In genomic region chr6:81751388-81752083, GRCh38 we compare ENCODE assay signal across 8 cellular contexts. TPM values are rescaled to one million over a fixed set of nuclear protein-coding genes. Genes with fewer than 3 reads are reported as not detected.
DNase-seq lines count a peak whose midpoint lies in the region; ATAC-seq, FAIRE-seq and TF ChIP-seq lines count a peak whose summit lies in the region.

No MANE protein-coding gene starts in this region.

- POLR2A ChIA-PET in H1 (lab: Charles Lee; ENCODE audit: partially characterized antibody), result interaction anchor here (0.6 kb wide), 1 partner anchor 155 kb away, joined by 3 read pairs; no protein-coding TSS in a partner anchor

- H3K9me3 ChIP-seq in H1 (ENCODE audit: insufficient read depth in 2 of 2, low read depth in 1 of 2, low read length in 1 of 2), result no peaks in the 10 kb centered on the region
- H3K9me3 ChIP-seq in mesenchymal stem cell (ENCODE audit: control insufficient read depth, low read length), result no peaks in the 10 kb centered on the region

- H3K27ac ChIP-seq in H1 (ENCODE audit: low read depth, low read length) (no peak overlapping the region), mesenchymal stem cell (ENCODE audit: low read length, poor library complexity, severe bottlenecking) (no peak overlapping the region)

- H2BK20ac ChIP-seq in H1 (ENCODE audit: low read length), result peak overlapping the region; percentile 80; the same call in 1 of the 2 replicates

- TF ChIP-seq EP300 in Ishikawa (IDR thresholded peaks at IDR 0.05; ENCODE audit: borderline replicate concordance) (no peak), H1 (IDR thresholded peaks at IDR 0.05; ENCODE audit: borderline replicate concordance in 1 of 2, low read depth in 2 of 2, low read length in 2 of 2) (no peak)

- H3K4me2 ChIP-seq in H1 (ENCODE audit: insufficient read depth in 1 of 2, low read depth in 2 of 2, low read length in 2 of 2) (peak overlapping the region; percentile 93), mesenchymal stem cell (ENCODE audit: low read length, poor library complexity, severe bottlenecking) (peak overlapping the region; percentile 76)

- H3K23me2 ChIP-seq in H1 (ENCODE audit: low read depth, low read length), result peaks cover 12% of the 10 kb centered on the region

- 11% methylated on average over 54 of the region's 65 CpGs; no CpG with 5 or more reads in 1 of the 2 experiments for WGBS in H1 (ENCODE audit: extremely low coverage in 1 of 2, insufficient coverage in 1 of 2, insufficient read length in 1 of 2, insufficient replicate concordance in 2 of 2, low coverage in 1 of 2, low lambda C conversion rate in 2 of 2, missing lambda C conversion rate in 1 of 2), 2 experiments
- 9% methylated on average over 61 of the region's 65 CpGs for WGBS in mesenchymal stem cell

- DNase-seq in DMS153 (lab: John Stamatoyannopoulos, UW) (peak; percentile 45), H1 (ENCODE audit: low read depth in 1 of 2, low spot score in 2 of 2) (peak in 1 of 2 experiments; percentile 65), mesenchymal stem cell (peak; percentile 69), GM19238 (ENCODE audit: insufficient read length, low spot score) (no peak), GM12892 (ENCODE audit: insufficient read length) (no peak)
- DNase-seq in activated CD4-positive, alpha-beta T cell treated with anti-CD3 and anti-CD28 coated beads, Interleukin-2, amount 50 U/mL, for 48 hours, result peak; percentile 23 to 39
- peak; percentile 40 for DNase-seq in stimulated activated naive CD8-positive, alpha-beta T cell treated with anti-CD3 and anti-CD28 coated beads, Interleukin-15, Interleukin-2, amounts not matched to agents 100 U/mL and 50 U/mL, for 24 hours

- H3K36me3 ChIP-seq in H1 (ENCODE audit: control insufficient read depth in 2 of 4, insufficient read depth in 4 of 4, low read length in 3 of 4) (no peaks in the 10 kb centered on the region; a peak in 1 of 8 replicates), mesenchymal stem cell (ENCODE audit: control insufficient read depth in 1 of 2, insufficient read depth in 2 of 2, low read depth in 1 of 2, low read length in 2 of 2) (peaks cover 0 to 37% of the 10 kb centered on the region in 2 experiments)

- H3K14ac ChIP-seq in H1 (ENCODE audit: insufficient read length) (no peak overlapping the region), mesenchymal stem cell (ENCODE audit: low read length in 2 of 2) (peak overlapping the region in 1 of 2 experiments; percentile 31)

- TF ChIP-seq CTCF in H1 (IDR thresholded peaks at IDR 0.05; ENCODE audit: control extremely low read depth in 1 of 3, insufficient read depth in 1 of 3, low read depth in 1 of 3, low read length in 3 of 3), result no peak

- CTCF ChIA-PET in H1 (lab: Charles Lee; ENCODE audit: partially characterized antibody), result interaction anchor here (0.6 to 4.4 kb wide), 6 partner anchors 12 to 1295 kb away, joined by 3 to 24 read pairs (median 3); no protein-coding TSS in a partner anchor

- H4K8ac ChIP-seq in H1 (ENCODE audit: extremely low read depth, insufficient read depth, low read length), result peak overlapping the region; percentile 87; the same call in 1 of the 2 replicates
- peak overlapping the region; percentile 59 for H4K8ac ChIP-seq in mesenchymal stem cell (ENCODE audit: low read length)

- H4K20me1 ChIP-seq in H1 (replicated peaks in 1 of 2; ENCODE audit: control insufficient read depth in 1 of 2, insufficient read depth in 2 of 2, low read length in 2 of 2), result no peaks in the 10 kb centered on the region

- H3K23ac ChIP-seq in H1 (ENCODE audit: insufficient read length) (no peak overlapping the region), mesenchymal stem cell (ENCODE audit: low read length in 2 of 2) (peak overlapping the region; percentile 64 to 99)

- H2AK5ac ChIP-seq in H1 (ENCODE audit: low read depth, low read length) (no peak overlapping the region), mesenchymal stem cell (ENCODE audit: low read length, severe bottlenecking) (no peak overlapping the region)

- peaks cover 0 to 24% (median 10%) of the 10 kb centered on the region in 4 experiments; a peak in 5 of 7 replicates for H3K27me3 ChIP-seq in H1 (replicated peaks in 1 of 4; ENCODE audit: control insufficient read depth in 3 of 4, extremely low read depth in 1 of 4, insufficient read depth in 3 of 4, low read length in 3 of 4)
- no peaks in the 10 kb centered on the region for H3K27me3 ChIP-seq in mesenchymal stem cell (ENCODE audit: control insufficient read depth in 1 of 2, insufficient read depth in 1 of 2, low read length in 2 of 2)

- H3K9ac ChIP-seq in H1 (replicated peaks in 1 of 4; ENCODE audit: extremely low read depth in 1 of 4, low read depth in 3 of 4, low read length in 3 of 4), result peak overlapping the region; percentile 29 to 64 (median 46); a peak in 6 of 7 replicates
- peak overlapping the region; percentile 95 for H3K9ac ChIP-seq in mesenchymal stem cell (ENCODE audit: low read length)

- no peak overlapping the region for H3K56ac ChIP-seq in H1 (replicated peaks; ENCODE audit: insufficient read length, low read depth, low read length)

- TF ChIP-seq RAD21 in Ishikawa (IDR thresholded peaks at IDR 0.05; ENCODE audit: low read depth) (no peak), H1 (IDR thresholded peaks at IDR 0.05 in 1 of 2, conservative IDR thresholded peaks at IDR 0.05 in 1 of 2; ENCODE audit: low read depth in 2 of 2, low read length in 2 of 2) (no peak)

- H2BK120ac ChIP-seq in H1 (replicated peaks; ENCODE audit: low read depth, low read length), result no peak overlapping the region
- no peak overlapping the region for H2BK120ac ChIP-seq in mesenchymal stem cell (ENCODE audit: low read depth, low read length)

- no peak for ATAC-seq in stimulated activated naive CD8-positive, alpha-beta T cell treated with anti-CD3 and anti-CD28 coated beads, Interleukin-15, Interleukin-2, amounts not matched to agents 100 U/mL and 50 U/mL, for 24 hours

- H3K4me3 ChIP-seq in H1 (ENCODE audit: extremely low read depth in 1 of 4, insufficient read depth in 2 of 4, low read depth in 3 of 4, low read length in 4 of 4) (peak overlapping the region; percentile 65 to 84 (median 78)), mesenchymal stem cell (ENCODE audit: insufficient read depth in 1 of 2, low read depth in 1 of 2, low read length in 2 of 2) (peak overlapping the region; percentile 94 to 97)

- H2BK5ac ChIP-seq in H1 (ENCODE audit: low read depth, low read length) (0 out of 2 replicates have a peak overlapping the region, but pooled peaks have one; percentile 38), mesenchymal stem cell (ENCODE audit: low read depth, low read length, poor library complexity, severe bottlenecking) (no peak overlapping the region)

- no peak overlapping the region for H4K5ac ChIP-seq in H1 (ENCODE audit: insufficient read length, low read depth, low read length)

- H3K18ac ChIP-seq in H1 (ENCODE audit: extremely low read depth, low read length) (peak overlapping the region; percentile 85), mesenchymal stem cell (ENCODE audit: low read depth in 1 of 2, low read length in 2 of 2) (peak overlapping the region; percentile 71 to 96)

- H3K79me2 ChIP-seq in H1 (ENCODE audit: control insufficient read depth in 1 of 2, insufficient read depth in 2 of 2, low read length in 2 of 2), result no peaks in the 10 kb centered on the region

- FAIRE-seq in H1 (lab: Jason Lieb, UNC) (no peak), GM12892 (lab: Jason Lieb, UNC) (no peak)

- H2BK15ac ChIP-seq in H1 (ENCODE audit: low read length) (peak overlapping the region; percentile 98; the same call in 1 of the 2 replicates), mesenchymal stem cell (ENCODE audit: low read depth, poor library complexity, severe bottlenecking) (peak overlapping the region; percentile 63)

- peak overlapping the region; percentile 33 for H3K4ac ChIP-seq in H1 (replicated peaks; ENCODE audit: insufficient read length, low read depth, low read length)
- H3K4ac ChIP-seq in mesenchymal stem cell (ENCODE audit: low read depth in 1 of 2, low read length in 2 of 2), result peak overlapping the region; percentile 29 to 94

- H2AFZ ChIP-seq in H1 (ENCODE audit: low read length) (peak overlapping the region; percentile 86; the same call in 1 of the 2 replicates), mesenchymal stem cell (ENCODE audit: low read depth, low read length) (peak overlapping the region; percentile 66)

- peak overlapping the region; percentile 69 for H4K91ac ChIP-seq in H1 (replicated peaks; ENCODE audit: insufficient read length, low read length)
- H4K91ac ChIP-seq in mesenchymal stem cell (ENCODE audit: low read length), result peak overlapping the region; percentile 57

- H3K79me1 ChIP-seq in H1 (ENCODE audit: low read depth, low read length), result no peaks in the 10 kb centered on the region
- H3K79me1 ChIP-seq in mesenchymal stem cell (replicated peaks; ENCODE audit: low read length, poor library complexity, severe bottlenecking), result peaks cover 7% of the 10 kb centered on the region

- H3K4me1 ChIP-seq in H1 (replicated peaks in 1 of 4; ENCODE audit: control insufficient read depth in 3 of 4, insufficient read depth in 4 of 4, low read length in 3 of 4), result peaks cover 0 to 3% (median 0%) of the 10 kb centered on the region in 4 experiments; a peak in 3 of 7 replicates
- H3K4me1 ChIP-seq in mesenchymal stem cell (ENCODE audit: control insufficient read depth, insufficient read depth, low read depth, low read length), result peaks cover 10% of the 10 kb centered on the region

- H2BK12ac ChIP-seq in H1 (ENCODE audit: low read depth, low read length) (peak overlapping the region; percentile 94), mesenchymal stem cell (ENCODE audit: low read length in 2 of 2) (peak overlapping the region; percentile 21 to 82)

- no peak for TF ChIP-seq POLR2A in H1 (IDR thresholded peaks at IDR 0.05; ENCODE audit: control extremely low read depth in 1 of 2, low read depth in 2 of 2, low read length in 2 of 2)
- TF ChIP-seq POLR2A in GM12892 (IDR thresholded peaks at IDR 0.05; ENCODE audit: low read depth, low read length), result no peak

TF ChIP-seq in Ishikawa, 13 proteins besides CTCF, POLR2A, EP300 and RAD21 (continues in another document):
- TF ChIP-seq EGR1 (IDR thresholded peaks at IDR 0.05) (no peak), CEBPB (IDR thresholded peaks at IDR 0.05) (0 out of 2 replicates have a peak, but pooled peaks have one; percentile 18)

TF ChIP-seq in H1, 55 proteins besides CTCF, POLR2A, EP300 and RAD21 (continues in another document):
- TF ChIP-seq POU5F1 (IDR thresholded peaks at IDR 0.05; ENCODE audit: low read depth, low read length) (no peak), KDM1A (IDR thresholded peaks at IDR 0.05; ENCODE audit: borderline replicate concordance, low read length) (no peak)

RNA-seq across cellular contexts. Expression of gene TENT5A, which starts 0.9 kb away (rescaled TPM):
- total RNA-seq in H1 (2021; fragmentation: NEBNext Ultra II Directional; extraction: Animal tissue kit (Norgen Biotek cat#: 25700)), result 2.9 and 3.1 TPM in 2 replicates
- polyA plus RNA-seq in H1 (2011; rRNA removed), result 0.61 and 0.91 TPM in 2 replicates
- polyA plus RNA-seq in H1 (2011; cell fraction: cytosol; rRNA removed), result 0.79 TPM
- polyA plus RNA-seq in H1 (2011; cell fraction: nucleus; rRNA removed), result 1.1 TPM
- 1.3 to 2.1 TPM (median 1.6 TPM) in 4 replicates for polyA plus RNA-seq in H1 (2012, experiment 1 of 2)
- 0.22 TPM for polyA plus RNA-seq in H1 (2012, experiment 2 of 2)
- 2.7 TPM for polyA plus RNA-seq in H1 (2013, experiment 1 of 2)
- polyA plus RNA-seq in H1 (2013, experiment 2 of 2), result 2.4 TPM
- polyA minus RNA-seq in H1 (2011; rRNA and poly(A)+ RNA removed), result 1.1 and 1.7 TPM in 2 replicates
- polyA minus RNA-seq in H1 (2011; cell fraction: cytosol; rRNA and poly(A)+ RNA removed), result 1.5 TPM
- polyA minus RNA-seq in H1 (2011; cell fraction: nucleus; rRNA and poly(A)+ RNA removed), result 3.5 TPM
- polyA plus RNA-seq in mesenchymal stem cell (2013, experiment 1 of 2), result 21.2 TPM
- polyA plus RNA-seq in mesenchymal stem cell (2013, experiment 2 of 2), result 20.8 TPM
- 0.95 TPM for polyA plus RNA-seq in GM12892 (2012; ENCODE audit: missing spikeins)

Comparison
In these comparisons a context has a peak if more than half of its experiments do, and no peak if none do; other contexts are left out.
1. DNase-seq: peak in DMS153 (single experiment), activated CD4-positive, alpha-beta T cell treated with anti-CD3 and anti-CD28 coated beads, Interleukin-2, amount 50 U/mL, for 48 hours (2 of 2), mesenchymal stem cell (single experiment) and stimulated activated naive CD8-positive, alpha-beta T cell treated with anti-CD3 and anti-CD28 coated beads, Interleukin-15, Interleukin-2, amounts not matched to agents 100 U/mL and 50 U/mL, for 24 hours (single experiment); none in GM19238 (single experiment) and GM12892 (single experiment).